8 cellular contexts compared by ENCODE assay signal in the genomic region with DNA sequence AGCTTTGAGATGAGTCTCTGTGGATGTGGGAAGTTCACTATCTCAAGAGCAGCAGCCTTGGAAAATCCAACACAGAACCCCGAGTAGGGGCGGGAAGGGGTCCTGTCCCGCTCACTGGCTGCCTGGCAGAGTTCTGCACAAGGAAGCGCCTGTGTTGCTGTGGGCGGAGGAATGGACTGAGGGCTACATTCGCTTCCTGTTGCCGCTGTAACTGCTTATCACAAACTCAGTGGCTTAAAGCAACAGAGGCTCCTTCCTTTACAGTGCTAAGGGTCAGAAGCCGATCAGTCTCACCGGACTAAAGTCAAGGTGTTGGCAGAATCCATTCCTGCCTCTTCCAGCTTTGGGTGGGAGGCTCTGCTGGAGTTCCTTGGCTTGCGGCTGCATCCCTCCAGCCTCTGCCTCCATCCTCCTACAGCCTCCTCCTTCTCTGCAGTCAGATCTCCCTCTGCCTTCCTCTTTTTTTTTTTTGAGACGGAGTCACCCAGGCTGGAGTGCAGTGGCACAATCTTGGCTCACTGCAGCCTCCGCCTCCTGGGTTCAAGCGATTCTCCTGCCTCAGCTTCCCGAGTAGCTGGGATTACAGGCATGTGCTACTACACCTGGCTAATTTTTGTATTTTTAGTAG.
A peak's percentile ranks its signal among the peaks of the same experiment; 100 is the strongest.
DNase-seq lines count a peak whose midpoint lies in the region; ATAC-seq and TF ChIP-seq lines count a peak whose summit lies in the region.

No MANE protein-coding gene starts in this region.

- CTCF ChIA-PET in CD8-positive, alpha-beta T cell (lab: Charles Lee): interaction anchor here (1.0 to 3.0 kb wide), 14 partner anchors 8 to 115 kb away, joined by 3 to 19 read pairs (median 5); no protein-coding TSS in a partner anchor
- CTCF ChIA-PET in A673 (lab: Charles Lee): no interaction called here

- no peaks in the 10 kb centered on the region for H3K9me3 Mint-ChIP-seq in CD8-positive, alpha-beta T cell

- peaks cover 16% of the 10 kb centered on the region for H3K36me3 Mint-ChIP-seq in CD8-positive, alpha-beta T cell

- intact Hi-C loops in CD8-positive, alpha-beta T cell (cut with DNase I, micrococcal nuclease): loop anchor here (1.0 to 10.0 kb wide), 7 partner anchors 11 to 806 kb away; a partner anchor contains a TSS
- intact Hi-C loops in right cardiac atrium (cut with DNase I) (no loop called here), A673 (cut with micrococcal nuclease; ENCODE audit: unreplicated experiment) (no loop called here)

- peak overlapping the region; percentile 38 for H3K4me3 ChIP-seq in CD8-positive, alpha-beta T cell (ENCODE audit: low read depth, low read length)
- H3K4me3 ChIP-seq in right cardiac atrium (ENCODE audit: low read length) (no peak overlapping the region), suprapubic skin (no peak overlapping the region), A673 (ENCODE audit: low read depth, low read length, poor library complexity, severe bottlenecking) (no peak overlapping the region)

- H3K27me3 Mint-ChIP-seq in CD8-positive, alpha-beta T cell (ENCODE audit: low read depth): no peaks in the 10 kb centered on the region

- 41% methylated on average over 14 of the region's 14 CpGs for WGBS in right cardiac atrium
- 60% methylated on average over 14 of the region's 14 CpGs for WGBS in suprapubic skin

- H3K27ac ChIP-seq in CD8-positive, alpha-beta T cell (ENCODE audit: low read depth, low read length): peak overlapping the region; percentile 72
- peak overlapping the region; percentile 38 for H3K27ac ChIP-seq in right cardiac atrium (ENCODE audit: low read length)
- H3K27ac ChIP-seq in suprapubic skin: peak overlapping the region; percentile 83
- H3K27ac ChIP-seq in A673 (ENCODE audit: low read depth, low read length, poor library complexity, severe bottlenecking): no peak overlapping the region

- DNase-seq in CD8-positive, alpha-beta T cell: peak in 5 of 7 experiments; percentile 54 to 82 (median 76)
- peak; percentile 80 for DNase-seq in activated CD8-positive, alpha-beta memory T cell treated with anti-CD3 and anti-CD28 coated beads, Interleukin-2, amount 50 U/mL, for 48 hours
- DNase-seq in right cardiac atrium (peak; percentile 54 to 83 (median 81)), suprapubic skin (ENCODE audit: low spot score in 2 of 2) (no peak), A673 (ENCODE audit: low spot score) (no peak), NCI-H1417 (lab: John Stamatoyannopoulos, UW) (no peak), NCI-H2029 (lab: John Stamatoyannopoulos, UW) (no peak)

- POLR2A ChIA-PET in CD8-positive, alpha-beta T cell (lab: Charles Lee): interaction anchor here (1.0 to 17.2 kb wide), 21 partner anchors 8 to 512 kb away, joined by 3 to 242 read pairs (median 13); a partner anchor contains a TSS
- POLR2A ChIA-PET in A673 (lab: Charles Lee; ENCODE audit: low non-redundant PET): no interaction called here

- H3K36me3 ChIP-seq in CD8-positive, alpha-beta T cell (ENCODE audit: insufficient read depth, low read length): no peaks in the 10 kb centered on the region
- H3K36me3 ChIP-seq in suprapubic skin: no peaks in the 10 kb centered on the region
- no peaks in the 10 kb centered on the region for H3K36me3 ChIP-seq in A673 (ENCODE audit: insufficient read depth, low read length, poor library complexity, severe bottlenecking)

- ATAC-seq in CD8-positive, alpha-beta T cell: peak; percentile 25
- ATAC-seq in HG03097 (IDR thresholded peaks at IDR 0.05; ENCODE audit: low FRiP score, unreplicated experiment) (peak; percentile 14), right cardiac atrium (peak; percentile 52 to 57)

- no peak for TF ChIP-seq EP300 in suprapubic skin (IDR thresholded peaks at IDR 0.05)

- no peaks in the 10 kb centered on the region for H3K27me3 ChIP-seq in CD8-positive, alpha-beta T cell (ENCODE audit: insufficient read depth, low read length)
- H3K27me3 ChIP-seq in right cardiac atrium (ENCODE audit: control insufficient read depth, insufficient read depth) (no peaks in the 10 kb centered on the region), suprapubic skin (no peaks in the 10 kb centered on the region), A673 (replicated peaks; ENCODE audit: insufficient read depth, low read depth, low read length, poor library complexity) (no peaks in the 10 kb centered on the region)

- no peak for TF ChIP-seq POLR2A in suprapubic skin (IDR thresholded peaks at IDR 0.05)

- H3K9me3 ChIP-seq in CD8-positive, alpha-beta T cell (ENCODE audit: low read length): no peaks in the 10 kb centered on the region
- H3K9me3 ChIP-seq in right cardiac atrium (ENCODE audit: control insufficient read depth, low read length) (no peaks in the 10 kb centered on the region), suprapubic skin (no peaks in the 10 kb centered on the region), A673 (ENCODE audit: low read depth, low read length, poor library complexity, severe bottlenecking) (no peaks in the 10 kb centered on the region)

- H3K4me1 Mint-ChIP-seq in CD8-positive, alpha-beta T cell (ENCODE audit: low read depth): peaks cover 83% of the 10 kb centered on the region

- peaks cover 85% of the 10 kb centered on the region for H3K4me1 ChIP-seq in CD8-positive, alpha-beta T cell (ENCODE audit: insufficient read depth, low read length)
- H3K4me1 ChIP-seq in right cardiac atrium (ENCODE audit: control insufficient read depth, insufficient read depth, low read length): peaks cover 40% of the 10 kb centered on the region
- H3K4me1 ChIP-seq in suprapubic skin: peaks cover 77% of the 10 kb centered on the region
- peaks cover 38% of the 10 kb centered on the region for H3K4me1 ChIP-seq in A673 (ENCODE audit: insufficient read depth, low read length, poor library complexity, severe bottlenecking)

- peak overlapping the region; percentile 82 for H3K4me3 Mint-ChIP-seq in CD8-positive, alpha-beta T cell

- TF ChIP-seq CTCF in CD8-positive, alpha-beta T cell (IDR thresholded peaks at IDR 0.05): no peak
- TF ChIP-seq CTCF in suprapubic skin (IDR thresholded peaks at IDR 0.05) (no peak), A673 (conservative IDR thresholded peaks at IDR 0.05; ENCODE audit: low read depth, low read length) (no peak)

- no TSS peak for BruUV-seq in A673 (replicated peaks; lab: Mats Ljungman, UMichigan)

- peak overlapping the region; percentile 97 for H3K27ac Mint-ChIP-seq in CD8-positive, alpha-beta T cell

Comparison
In these comparisons a context has a peak if more than half of its experiments do, and no peak if none do; other contexts are left out.
1. DNase-seq: peak in CD8-positive, alpha-beta T cell (5 of 7), activated CD8-positive, alpha-beta memory T cell treated with anti-CD3 and anti-CD28 coated beads, Interleukin-2, amount 50 U/mL, for 48 hours (single experiment) and right cardiac atrium (3 of 3); none in suprapubic skin (0 of 2), A673 (single experiment), NCI-H1417 (0 of 3) and NCI-H2029 (single experiment).
2. intact Hi-C loops: an anchor here in CD8-positive, alpha-beta T cell (1.0 to 10.0 kb wide); none called in right cardiac atrium and A673.
3. Peak in every context shown above with its lines, with median percentiles within 50 percentile points of each other: ATAC-seq.